13 cellular contexts compared by ENCODE assay signal in genomic region chr2:84441036-84441435, GRCh38.
A peak's percentile ranks its signal among the peaks of the same experiment; 100 is the strongest.
DNase-seq lines count a peak whose midpoint lies in the region; ATAC-seq and TF ChIP-seq lines count a peak whose summit lies in the region.
"Had no signal": no experiment of that assay in that cellular context is flagged by ENCODE, and none has a peak within 500 bp of the region (broad histone marks: within the 10 kb centered on the region; RNA-seq: fewer than 3 reads in every experiment).

No MANE protein-coding gene starts in this region.

- H3K9ac ChIP-seq in adipocyte (ENCODE audit: low read length): no peak overlapping the region

- peaks cover 14% of the 10 kb centered on the region for H3K4me1 ChIP-seq in adipocyte (ENCODE audit: control insufficient read depth, insufficient read depth, low read length)

- TF ChIP-seq CTCF in choroid plexus epithelial cell (conservative IDR thresholded peaks at IDR 0.05; ENCODE audit: low read depth, low read length) (no peak), fibroblast of pulmonary artery (IDR thresholded peaks at IDR 0.05; ENCODE audit: low read length, missing control alignments) (no peak)

- H3K36me3 ChIP-seq in adipocyte (ENCODE audit: control insufficient read depth, insufficient read depth, low read length, severe bottlenecking): peaks cover 84% of the 10 kb centered on the region

- H3K27me3 ChIP-seq in adipocyte (replicated peaks; ENCODE audit: control insufficient read depth, insufficient read depth, low read length): no peaks in the 10 kb centered on the region

- H3K4me3 ChIP-seq in adipocyte (ENCODE audit: low read length) (no peak overlapping the region), choroid plexus epithelial cell (ENCODE audit: low read depth, low read length) (no peak overlapping the region), fibroblast of pulmonary artery (replicated peaks; ENCODE audit: low read depth, low read length) (no peak overlapping the region)
- H3K4me3 ChIP-seq: A549, GM12878 had no signal

- no peaks in the 10 kb centered on the region for H3K9me3 ChIP-seq in adipocyte (ENCODE audit: control insufficient read depth, low read length)
- H3K9me3 ChIP-seq: A549 had no signal

- no peak for ATAC-seq in HG02840 (IDR thresholded peaks at IDR 0.05; ENCODE audit: low FRiP score, unreplicated experiment)
- ATAC-seq in GM21367 (IDR thresholded peaks at IDR 0.05; ENCODE audit: unreplicated experiment): no peak
- ATAC-seq: A549, GM12878 had no signal

- DNase-seq in adipocyte (ENCODE audit: low read depth) (peak; percentile 64), choroid plexus epithelial cell (ENCODE audit: low read depth) (peak; percentile 67), fibroblast of pulmonary artery (ENCODE audit: low read depth) (peak; percentile 31), retina (peak; percentile 76), SIG-M5 treated with dmso at 0.1 percent for 504 hours (lab: John Stamatoyannopoulos, UW; ENCODE audit: unreplicated experiment) (no peak), SKM-1 (lab: John Stamatoyannopoulos, UW; ENCODE audit: unreplicated experiment) (no peak)
- DNase-seq: DMS53, GOT3, H9 had no signal

Comparison
In these comparisons a context has a peak if more than half of its experiments do, and no peak if none do; other contexts are left out.
1. DNase-seq: peak in adipocyte (single experiment), choroid plexus epithelial cell (single experiment), fibroblast of pulmonary artery (single experiment) and retina (single experiment); none in SIG-M5 treated with dmso at 0.1 percent for 504 hours (single experiment) and SKM-1 (single experiment).